In the genomic region with DNA sequence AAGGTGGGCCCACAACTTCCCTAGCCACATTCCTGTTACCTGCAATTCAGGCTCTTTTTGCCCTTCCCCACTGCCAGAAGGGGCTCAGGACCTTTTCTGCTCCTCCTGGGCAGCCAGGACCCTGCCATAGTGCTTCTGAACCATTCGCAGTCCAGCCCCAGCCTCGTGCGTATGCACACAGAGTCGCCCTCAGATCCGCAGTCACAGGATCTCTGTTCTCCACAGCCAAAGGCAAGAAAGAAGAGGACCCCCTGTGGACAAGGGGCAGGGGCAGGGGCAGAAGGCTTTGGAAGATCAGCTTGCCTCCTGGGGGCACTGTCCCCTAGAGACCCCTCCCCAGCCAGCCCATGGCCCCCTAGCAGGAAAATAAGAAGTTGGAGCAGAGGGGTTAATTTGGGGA, we compare ENCODE assay signal across 25 cellular contexts.
"Had no signal": no experiment of that assay in that cellular context is flagged by ENCODE, and none has a peak within 500 bp of the region (broad histone marks: within the 10 kb centered on the region; RNA-seq: fewer than 3 reads in every experiment).

No MANE protein-coding gene starts in this region.

- H3K4me3 ChIP-seq: MG63, PC-9, Peyer's patch, SJCRH30 had no signal

- H2AFZ ChIP-seq: PC-9 had no signal

- H3K36me3 ChIP-seq: MG63, Peyer's patch, SJCRH30 had no signal

- ATAC-seq: Right ventricle myocardium inferior, SK-N-SH treated with all-trans-retinoic acid at 6 μM for 48 hours had no signal

- H3K4me1 ChIP-seq: Peyer's patch, SJCRH30 had no signal

- H3K9me3 ChIP-seq: MG63, Peyer's patch, SJCRH30 had no signal

- H3K4me2 ChIP-seq: PC-9 had no signal

- DNase-seq: IMR-90, Karpas-422, KG1, MG63, NCI-H1092, NCI-H1105 treated with DMSO at 0.1 percent for 48 hours, NCI-H1417 treated with DMSO at 0.1 percent for 48 hours, NCI-H187, NCI-H2029, NCI-H2081 treated with DMSO at 0.1 percent for 48 hours, NCI-H2171, NCI-H226, NCI-H446, NCI-H510A, NCI-H524 treated with DMSO at 0.1 percent for 48 hours, NCI-H69, NCI-H774, OCI-M1, PC-9, Peyer's patch, SHP77 treated with DMSO at 0.1 percent for 48 hours, SJCRH30 had no signal

- H3K27ac ChIP-seq: HL-60, PC-9, Peyer's patch, SJCRH30 had no signal

- H3K27me3 ChIP-seq: Peyer's patch had no signal
